ENCODE assay signal across 9 cellular contexts in genomic region chr18:70072678-70073077, GRCh38.
A peak's percentile ranks its signal among the peaks of the same experiment; 100 is the strongest.
DNase-seq lines count a peak whose midpoint lies in the region; ATAC-seq and TF ChIP-seq lines count a peak whose summit lies in the region.
"Had no signal": no experiment of that assay in that cellular context is flagged by ENCODE, and none has a peak within 500 bp of the region (broad histone marks: within the 10 kb centered on the region; RNA-seq: fewer than 3 reads in every experiment).

No MANE protein-coding gene starts in this region.

- no peak overlapping the region for H3K27ac ChIP-seq in A673 (ENCODE audit: low read depth, low read length, poor library complexity, severe bottlenecking)
- H3K27ac ChIP-seq: SJCRH30 had no signal

- TF ChIP-seq CTCF in A673 (conservative IDR thresholded peaks at IDR 0.05; ENCODE audit: low read depth, low read length), result peak; percentile 39; the same call in 1 of the 2 replicates

- H3K9me3 ChIP-seq in A673 (ENCODE audit: low read depth, low read length, poor library complexity, severe bottlenecking) (no peaks in the 10 kb centered on the region), MG63 (no peaks in the 10 kb centered on the region)
- H3K9me3 ChIP-seq: SJCRH30 had no signal

- DNase-seq in A673 (ENCODE audit: low spot score) (peak; percentile 19), NCI-H2196 (lab: John Stamatoyannopoulos, UW; ENCODE audit: unreplicated experiment) (peak; percentile 64), erythroblast (lab: John Stamatoyannopoulos, UW) (peak; percentile 44 to 49), MG63 (no peak)
- no peak for DNase-seq in activated CD4-positive, CD25-positive, alpha-beta regulatory T cell treated with anti-CD3 and anti-CD28 coated beads, Interleukin-2, amount 50 U/mL, for 72 hours
- DNase-seq in activated T-cell treated with anti-CD3 and anti-CD28 coated beads, Interleukin-2, amount 50 U/mL, for 48 hours, result no peak

- no TSS peak for BruUV-seq in A673 (replicated peaks; lab: Mats Ljungman, UMichigan)

- no peak for TF ChIP-seq POLR2A in erythroblast (IDR thresholded peaks at IDR 0.05; ENCODE audit: low read length)

- no peaks in the 10 kb centered on the region for H3K4me1 ChIP-seq in A673 (ENCODE audit: insufficient read depth, low read length, poor library complexity, severe bottlenecking)
- H3K4me1 ChIP-seq: SJCRH30 had no signal

- peak; percentile 54 for ATAC-seq in GM18502 (IDR thresholded peaks at IDR 0.05; ENCODE audit: poor library complexity, unreplicated experiment)
- no peak for ATAC-seq in HG03025 (IDR thresholded peaks at IDR 0.05; ENCODE audit: low FRiP score, unreplicated experiment)

- H3K27me3 ChIP-seq in A673 (replicated peaks; ENCODE audit: insufficient read depth, low read depth, low read length, poor library complexity) (no peaks in the 10 kb centered on the region), MG63 (no peaks in the 10 kb centered on the region)
- H3K27me3 ChIP-seq: SJCRH30 had no signal

- H3K4me3 ChIP-seq in A673 (ENCODE audit: low read depth, low read length, poor library complexity, severe bottlenecking), result no peak overlapping the region
- H3K4me3 ChIP-seq in MG63, result no peak overlapping the region
- H3K4me3 ChIP-seq: SJCRH30 had no signal

- CTCF ChIA-PET in A673 (lab: Charles Lee), result no interaction called here

- POLR2A ChIA-PET in A673 (lab: Charles Lee; ENCODE audit: low non-redundant PET), result no interaction called here

- H3K36me3 ChIP-seq in A673 (ENCODE audit: insufficient read depth, low read length, poor library complexity, severe bottlenecking) (no peaks in the 10 kb centered on the region), MG63 (peaks cover 10% of the 10 kb centered on the region)
- H3K36me3 ChIP-seq: SJCRH30 had no signal

- intact Hi-C loops in A673 (cut with micrococcal nuclease; ENCODE audit: unreplicated experiment), result loop anchor here (5.0 to 10.0 kb wide), 2 partner anchors 318 to 435 kb away; no protein-coding TSS in a partner anchor

Comparison
In these comparisons a context has a peak if more than half of its experiments do, and no peak if none do; other contexts are left out.
1. DNase-seq: peak in A673 (single experiment), NCI-H2196 (single experiment) and erythroblast (2 of 2); none in MG63 (single experiment), activated CD4-positive, CD25-positive, alpha-beta regulatory T cell treated with anti-CD3 and anti-CD28 coated beads, Interleukin-2, amount 50 U/mL, for 72 hours (single experiment) and activated T-cell treated with anti-CD3 and anti-CD28 coated beads, Interleukin-2, amount 50 U/mL, for 48 hours (0 of 2).